In genomic region chr16:70746040-70746707, GRCh38 we compare ENCODE assay signal across 8 cellular contexts. TPM values are rescaled to one million over a fixed set of nuclear protein-coding genes. Genes with fewer than 3 reads are reported as not detected.
DNase-seq lines count a peak whose midpoint lies in the region.

No MANE protein-coding gene starts in this region.

- peak; percentile 86 for DNase-seq in AG20443 (ENCODE audit: low spot score)
- peak in 71 of 76 experiments; percentile 32 to 89 (median 74) for DNase-seq in HUDEP-2 (lab: John Stamatoyannopoulos, UW; ENCODE audit: unreplicated experiment in 76 of 76)
- peak; percentile 79 for DNase-seq in iris pigment epithelial cell (ENCODE audit: low read depth)
- DNase-seq in NCI-H146 treated with DMSO at 0.1 percent for 48 hours (lab: John Stamatoyannopoulos, UW; ENCODE audit: unreplicated experiment) = no peak
- DNase-seq in NCI-H1694 (lab: John Stamatoyannopoulos, UW) = no peak
- no peak for DNase-seq in NCI-H1417 treated with DMSO at 0.1 percent for 48 hours (lab: John Stamatoyannopoulos, UW)

- H3K27ac ChIP-seq in adipose tissue (ENCODE audit: low read depth, low read length) = peak overlapping the region; percentile 28
- peak overlapping the region; percentile 85 for H3K27ac ChIP-seq in stomach smooth muscle (ENCODE audit: low read length)

- peaks cover 50% of the 10 kb centered on the region for H3K4me1 ChIP-seq in stomach smooth muscle (ENCODE audit: control insufficient read depth, insufficient read depth, low read length)

- no peaks in the 10 kb centered on the region for H3K27me3 ChIP-seq in stomach smooth muscle (ENCODE audit: control insufficient read depth in 1 of 2, insufficient read depth in 2 of 2, low read length in 2 of 2)

- no peaks in the 10 kb centered on the region for H3K9me3 ChIP-seq in stomach smooth muscle (ENCODE audit: control insufficient read depth in 2 of 2, low read length in 2 of 2)

- H3K9ac ChIP-seq in stomach smooth muscle (ENCODE audit: low read length in 2 of 2) = peak overlapping the region; percentile 51 to 55

- H3K36me3 ChIP-seq in stomach smooth muscle (ENCODE audit: control insufficient read depth in 2 of 2, insufficient read depth in 2 of 2, low read length in 2 of 2) = peaks cover 0 to 2% of the 10 kb centered on the region in 2 donors

- WGBS in adipose tissue, 3 donors = 33 to 49% (median 34%) methylated on average over 12 of the region's 12 CpGs

- peak overlapping the region in 1 of 2 donors; percentile 47 for H3K4me3 ChIP-seq in stomach smooth muscle (ENCODE audit: low read length in 2 of 2)

RNA-seq across cellular contexts. Expression of gene VAC14, which starts 54.8 kb away (rescaled TPM):
- polyA plus RNA-seq in adipose tissue = 10 to 100 TPM; 16.8 to 27.2 (median 27.2) TPM

Comparison
In these comparisons a context has a peak if more than half of its experiments do, and no peak if none do; other contexts are left out.
1. DNase-seq: peak in AG20443 (single experiment), HUDEP-2 (71 of 76) and iris pigment epithelial cell (single experiment); none in NCI-H146 treated with DMSO at 0.1 percent for 48 hours (single experiment), NCI-H1694 (single experiment) and NCI-H1417 treated with DMSO at 0.1 percent for 48 hours (single experiment).